1 cellular context compared by ENCODE assay signal in the genomic region with DNA sequence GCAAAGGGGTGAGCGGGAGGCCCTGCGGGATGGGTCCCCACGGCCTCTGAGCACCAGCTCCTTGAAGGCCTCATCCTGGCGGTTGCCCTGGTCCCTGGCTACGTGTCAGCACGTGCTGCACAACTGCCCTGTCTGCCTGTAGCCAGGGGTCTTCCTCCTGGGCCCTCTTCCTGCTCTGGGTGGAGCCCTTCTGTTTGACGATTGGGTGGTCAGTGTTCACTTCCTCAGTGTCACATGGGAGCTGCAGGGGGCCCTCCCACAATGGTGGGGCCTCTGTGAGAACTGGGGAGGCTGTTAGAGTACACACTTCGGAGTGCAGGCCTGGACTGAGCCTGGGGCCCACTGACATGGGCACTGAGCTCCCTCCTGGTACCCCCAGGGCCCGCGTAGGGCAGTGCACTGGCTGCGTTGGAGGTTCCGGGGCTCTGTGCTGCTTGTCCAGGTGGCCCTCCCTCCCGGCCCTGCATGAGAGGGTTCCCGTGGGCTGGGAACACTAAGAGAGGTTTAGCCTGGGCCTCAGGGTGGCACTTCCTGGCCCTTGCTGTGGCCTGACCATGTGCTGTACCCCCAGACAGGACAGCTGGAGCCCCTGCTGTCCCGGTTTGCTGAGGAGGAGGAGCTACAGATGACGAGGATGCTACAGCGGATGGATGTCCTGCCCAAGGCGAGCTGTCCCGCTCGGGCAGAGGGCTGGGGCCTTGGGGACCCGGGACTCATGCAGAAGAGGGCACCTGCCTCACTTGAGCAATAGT.
TF ChIP-seq lines count a peak whose summit lies in the region.

No MANE protein-coding gene starts in this region.

TF ChIP-seq in HepG2, 621 proteins besides CTCF, POLR2A, EP300 and RAD21:
- TF ChIP-seq ZNF530 (CRISPR knock-in tag; IDR thresholded peaks at IDR 0.05; ENCODE audit: low read depth) (no peak), CREB1 (IDR thresholded peaks at IDR 0.05) (no peak), CREB1 (CRISPR knock-in tag; IDR thresholded peaks at IDR 0.05) (no peak)
- TF ChIP-seq, protein P1, sequence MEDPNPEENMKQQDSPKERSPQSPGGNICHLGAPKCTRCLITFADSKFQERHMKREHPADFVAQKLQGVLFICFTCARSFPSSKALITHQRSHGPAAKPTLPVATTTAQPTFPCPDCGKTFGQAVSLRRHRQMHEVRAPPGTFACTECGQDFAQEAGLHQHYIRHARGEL (CRISPR knock-in tag; IDR thresholded peaks at IDR 0.05) = no peak
